ENCODE assay signal across 12 cellular contexts in genomic region chr12:131574397-131574775, GRCh38.
DNase-seq lines count a peak whose midpoint lies in the region; ATAC-seq and TF ChIP-seq lines count a peak whose summit lies in the region.
"Had no signal": no experiment of that assay in that cellular context is flagged by ENCODE, and none has a peak within 500 bp of the region (broad histone marks: within the 10 kb centered on the region; RNA-seq: fewer than 3 reads in every experiment).

No MANE protein-coding gene starts in this region.

- no peak for TF ChIP-seq POLR2A in adrenal gland (IDR thresholded peaks at IDR 0.05)

- no peak for TF ChIP-seq CTCF in neural crest cell (conservative IDR thresholded peaks at IDR 0.05)
- no peak for TF ChIP-seq CTCF in adrenal gland (IDR thresholded peaks at IDR 0.05)

- no peak overlapping the region for H3K4me3 Mint-ChIP-seq in neural crest cell
- H3K4me3 Mint-ChIP-seq: CD4-positive, CD25-positive, alpha-beta regulatory T cell had no signal

- intact Hi-C loops in sciatic nerve (cut with DNase I) (no loop called here), adrenal gland (cut with DNase I) (no loop called here)

- H3K27ac ChIP-seq in adrenal gland, result no peak overlapping the region
- H3K27ac ChIP-seq: BLaER1 treated with 17β-estradiol and CSF1 and Interleukin-3, amounts not matched to agents 10 nM and 100 nM had no signal

- H3K4me3 ChIP-seq in adipocyte (ENCODE audit: low read length) (no peak overlapping the region), H7 (ENCODE audit: insufficient read depth, low read depth, low read length) (no peak overlapping the region), adrenal gland (no peak overlapping the region)
- H3K4me3 ChIP-seq: BLaER1 treated with 17β-estradiol and CSF1 and Interleukin-3, amounts not matched to agents 10 nM and 100 nM had no signal

- peak overlapping the region; percentile 10 for H3K9ac ChIP-seq in adipocyte (ENCODE audit: low read length)
- H3K9ac ChIP-seq: BLaER1 treated with 17β-estradiol and CSF1 and Interleukin-3, amounts not matched to agents 10 nM and 100 nM had no signal

- peak; percentile 41 for ATAC-seq in sciatic nerve

- peaks cover 50% of the 10 kb centered on the region for H3K27me3 ChIP-seq in adipocyte (replicated peaks; ENCODE audit: control insufficient read depth, insufficient read depth, low read length)
- no peaks in the 10 kb centered on the region for H3K27me3 ChIP-seq in H7 (ENCODE audit: control insufficient read depth, insufficient read depth, low read length)
- peaks cover 18% of the 10 kb centered on the region for H3K27me3 ChIP-seq in adrenal gland
- H3K27me3 ChIP-seq: BLaER1 treated with 17β-estradiol and CSF1 and Interleukin-3, amounts not matched to agents 10 nM and 100 nM had no signal

- no peaks in the 10 kb centered on the region for H3K36me3 Mint-ChIP-seq in neural crest cell (ENCODE audit: low read depth)
- H3K36me3 Mint-ChIP-seq: CD4-positive, CD25-positive, alpha-beta regulatory T cell had no signal

- no peaks in the 10 kb centered on the region for H3K36me3 ChIP-seq in adipocyte (ENCODE audit: control insufficient read depth, insufficient read depth, low read length, severe bottlenecking)
- H3K36me3 ChIP-seq in H7 (replicated peaks; ENCODE audit: control insufficient read depth, insufficient read depth, low read length), result no peaks in the 10 kb centered on the region
- H3K36me3 ChIP-seq in adrenal gland (replicated peaks in 1 of 2), result no peaks in the 10 kb centered on the region
- H3K36me3 ChIP-seq: BLaER1 treated with 17β-estradiol and CSF1 and Interleukin-3, amounts not matched to agents 10 nM and 100 nM had no signal

- H3K27ac Mint-ChIP-seq in neural crest cell (ENCODE audit: unreplicated experiment), result peak overlapping the region; percentile 75
- H3K27ac Mint-ChIP-seq: CD4-positive, CD25-positive, alpha-beta regulatory T cell had no signal

- DNase-seq in NCI-H69 (lab: John Stamatoyannopoulos, UW), result peak; percentile 37
- DNase-seq in adipocyte (ENCODE audit: low read depth), result no peak
- DNase-seq in neural crest cell (ENCODE audit: low read depth, low spot score), result no peak
- DNase-seq in sciatic nerve (ENCODE audit: low spot score), result no peak
- no peak for DNase-seq in activated CD8-positive, alpha-beta memory T cell treated with anti-CD3 and anti-CD28 coated beads for 24 hours
- no peak for DNase-seq in H7
- no peak for DNase-seq in adrenal gland
- DNase-seq: ACHN; CD4-positive, CD25-positive, alpha-beta regulatory T cell; DMS53; GF-D8 had no signal

- H3K4me1 Mint-ChIP-seq in neural crest cell, result peaks cover 48% of the 10 kb centered on the region
- H3K4me1 Mint-ChIP-seq: CD4-positive, CD25-positive, alpha-beta regulatory T cell had no signal

- H3K9me3 ChIP-seq in adipocyte (ENCODE audit: control insufficient read depth, low read length) (no peaks in the 10 kb centered on the region), adrenal gland (replicated peaks in 1 of 3) (no peaks in the 10 kb centered on the region)
- H3K9me3 ChIP-seq: BLaER1 treated with 17β-estradiol and CSF1 and Interleukin-3, amounts not matched to agents 10 nM and 100 nM had no signal

- peaks cover 22% of the 10 kb centered on the region for H3K27me3 Mint-ChIP-seq in neural crest cell (ENCODE audit: low read depth)
- H3K27me3 Mint-ChIP-seq: CD4-positive, CD25-positive, alpha-beta regulatory T cell had no signal

- WGBS in adrenal gland, 4 donors, result 0 to 32% (median 24%) methylated on average over 1 to 10 of the region's 10 CpGs

- no peaks in the 10 kb centered on the region for H3K9me3 Mint-ChIP-seq in neural crest cell

- peaks cover 19% of the 10 kb centered on the region for H3K4me1 ChIP-seq in adipocyte (ENCODE audit: control insufficient read depth, insufficient read depth, low read length)
- no peaks in the 10 kb centered on the region for H3K4me1 ChIP-seq in adrenal gland (replicated peaks in 1 of 2)
